Comparison of ENCODE assay signal across 8 cellular contexts in genomic region chr9:5438301-5439162, GRCh38. TPM values are rescaled to one million over a fixed set of nuclear protein-coding genes. Genes with fewer than 3 reads are reported as not detected.
DNase-seq lines count a peak whose midpoint lies in the region; ATAC-seq and TF ChIP-seq lines count a peak whose summit lies in the region.

No MANE protein-coding gene starts in this region.

- no peaks in the 10 kb centered on the region for H3K9me3 Mint-ChIP-seq in T-cell

- H3K4me1 Mint-ChIP-seq in T-cell: peaks cover 28 to 37% (median 37%) of the 10 kb centered on the region in 3 donors

- peak overlapping the region; percentile 98 to 99 for H3K27ac Mint-ChIP-seq in T-cell

- H3K27me3 ChIP-seq in mucosa of stomach (ENCODE audit: control insufficient read depth, insufficient read depth, low read length): no peaks in the 10 kb centered on the region
- H3K27me3 ChIP-seq in tibial nerve: no peaks in the 10 kb centered on the region

- H3K36me3 ChIP-seq in mucosa of stomach (ENCODE audit: control insufficient read depth, insufficient read depth, low read length) (no peaks in the 10 kb centered on the region), tibial nerve (peaks cover 0 to 16% (median 0%) of the 10 kb centered on the region in 3 donors)

- peak overlapping the region; percentile 82 to 94 (median 88) for H3K27ac ChIP-seq in tibial nerve

- POLR2A ChIA-PET in T-cell (lab: Charles Lee): interaction anchor here (0.6 to 1.2 kb wide), 6 partner anchors 12 to 513 kb away, joined by 3 to 8 read pairs (median 3); partner anchors contain the start of genes RIC1 (in 2 of the 2) and CD274 (in 1 of the 2)

- no peak for TF ChIP-seq EP300 in tibial nerve (IDR thresholded peaks at IDR 0.05)

- H3K4me3 ChIP-seq in choroid plexus epithelial cell (ENCODE audit: low read depth, low read length) (peak overlapping the region; percentile 91), mucosa of stomach (ENCODE audit: low read length) (peak overlapping the region; percentile 58), tibial nerve (peak overlapping the region; percentile 34 to 76 (median 66))

- H3K4me3 Mint-ChIP-seq in T-cell: peak overlapping the region; percentile 89 to 95 (median 91)

- no peak for TF ChIP-seq POLR2A in tibial nerve (IDR thresholded peaks at IDR 0.05)

- peak; percentile 64 for ATAC-seq in HG02973 (IDR thresholded peaks at IDR 0.05; ENCODE audit: unreplicated experiment)
- ATAC-seq in T-cell (replicated peaks in 1 of 4): peak in 3 of 4 experiments; percentile 2 to 57 (median 3)

- CTCF ChIA-PET in T-cell (lab: Charles Lee): interaction anchor here (0.6 to 5.9 kb wide), 8 partner anchors 9 to 252 kb away, joined by 3 to 47 read pairs (median 4); partner anchors contain the start of genes CD274 (in 1 of the 2) and RIC1 (in 1 of the 2)

- H3K4me1 ChIP-seq in mucosa of stomach (ENCODE audit: control insufficient read depth, insufficient read depth, low read length) (peaks cover 15% of the 10 kb centered on the region), tibial nerve (peaks cover 0 to 22% (median 12%) of the 10 kb centered on the region in 4 donors)

- TF ChIP-seq CTCF in choroid plexus epithelial cell (conservative IDR thresholded peaks at IDR 0.05; ENCODE audit: low read depth, low read length) (no peak), tibial nerve (IDR thresholded peaks at IDR 0.05) (no peak)

- H3K9me3 ChIP-seq in mucosa of stomach (ENCODE audit: control insufficient read depth, low read length) (no peaks in the 10 kb centered on the region), tibial nerve (no peaks in the 10 kb centered on the region)

- DNase-seq in NCI-H1417 (lab: John Stamatoyannopoulos, UW) (peak in 2 of 3 experiments; percentile 55 to 61), NCI-H1417 treated with DMSO at 0.1 percent for 48 hours (lab: John Stamatoyannopoulos, UW) (no peak), T-cell (peak in 31 of 34 experiments; percentile 16 to 69 (median 45)), choroid plexus epithelial cell (ENCODE audit: low read depth) (peak; percentile 79), tibial nerve (ENCODE audit: low spot score in 2 of 2) (no peak), activated gamma-delta T cell treated with Interleukin-2 at 50 U/mL for 16 hours (no peak)

- peak overlapping the region; percentile 87 for H3K9ac ChIP-seq in mucosa of stomach (ENCODE audit: low read length)

- WGBS in tibial nerve, 2 donors: 62 to 68% methylated on average over 20 to 21 of the region's 21 CpGs

- H3K27me3 Mint-ChIP-seq in T-cell: no peaks in the 10 kb centered on the region

- H3K36me3 Mint-ChIP-seq in T-cell: peaks cover 15% of the 10 kb centered on the region

RNA-seq across cellular contexts. Expression of gene PLGRKT, which starts 0.8 kb away (rescaled TPM):
- total RNA-seq in T-cell (10 to 100 TPM; 15.4 to 21.3 (median 19.3) TPM), tibial nerve (10 to 100 TPM in 1 of 4 donors, 1 to 10 TPM in 3; 8.4 to 12.0 (median 9.3) TPM)

RNA-seq across cellular contexts. Expression of gene CD274, which starts 11.8 kb away (rescaled TPM):
- total RNA-seq in T-cell: 10 to 100 TPM in 1 of 5 donors, 1 to 10 TPM in 4; 6.6 to 11.4 (median 7.2) TPM
- total RNA-seq in tibial nerve: 1 to 10 TPM; 2.1 to 4.2 (median 2.5) TPM

Comparison
In these comparisons a context has a peak if more than half of its experiments do, and no peak if none do; other contexts are left out.
1. DNase-seq: peak in NCI-H1417 (2 of 3), T-cell (31 of 34) and choroid plexus epithelial cell (single experiment); none in NCI-H1417 treated with DMSO at 0.1 percent for 48 hours (single experiment), tibial nerve (0 of 2) and activated gamma-delta T cell treated with Interleukin-2 at 50 U/mL for 16 hours (single experiment).
2. Peak in every context shown above with its lines, with median percentiles within 50 percentile points of each other: H3K4me3 ChIP-seq.